In the genomic region with DNA sequence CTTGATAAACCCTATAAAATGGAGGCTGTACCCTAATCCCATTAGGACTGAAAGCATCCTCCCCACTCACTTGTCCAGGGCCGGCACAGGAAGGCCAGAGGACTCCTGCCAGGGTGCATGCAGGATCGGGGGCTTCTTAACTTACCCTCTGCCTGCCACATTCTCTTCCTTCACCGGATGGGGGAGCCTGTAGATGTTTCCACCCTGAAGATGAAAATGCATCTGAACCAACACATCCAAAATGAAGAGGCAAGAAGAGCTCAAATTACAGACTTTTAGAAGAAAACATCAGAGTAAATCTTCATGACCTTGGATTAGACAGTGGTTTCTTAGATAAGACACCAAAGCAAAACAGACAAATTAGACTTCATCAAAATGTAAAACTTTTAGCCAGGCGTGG, we compare ENCODE assay signal across 8 cellular contexts. TPM values are rescaled to one million over a fixed set of nuclear protein-coding genes. Genes with fewer than 3 reads are reported as not detected.
DNase-seq lines count a peak whose midpoint lies in the region; ATAC-seq and TF ChIP-seq lines count a peak whose summit lies in the region.

No MANE protein-coding gene starts in this region.

- H3K4me3 Mint-ChIP-seq in activated naive CD8-positive, alpha-beta T cell treated with anti-CD3 and anti-CD28 coated beads, Interleukin-2, amount 10 ng/mL, durations not matched to agents 7 days and 5 days, result no peak overlapping the region
- H3K4me3 Mint-ChIP-seq in activated naive CD8-positive, alpha-beta T cell treated with anti-CD3 and anti-CD28 coated beads for 36 hours, result no peak overlapping the region

- WGBS in transverse colon (ENCODE audit: low coverage in 1 of 2), 2 donors, result 60 to 63% methylated on average over 1 to 4 of the region's 4 CpGs

- no peaks in the 10 kb centered on the region for H3K9me3 Mint-ChIP-seq in activated naive CD8-positive, alpha-beta T cell treated with anti-CD3 and anti-CD28 coated beads, Interleukin-2, amount 10 ng/mL, durations not matched to agents 7 days and 5 days
- H3K9me3 Mint-ChIP-seq in activated naive CD8-positive, alpha-beta T cell treated with anti-CD3 and anti-CD28 coated beads for 36 hours, result no peaks in the 10 kb centered on the region

- peaks cover 15% of the 10 kb centered on the region for H3K4me1 Mint-ChIP-seq in activated naive CD8-positive, alpha-beta T cell treated with anti-CD3 and anti-CD28 coated beads, Interleukin-2, amount 10 ng/mL, durations not matched to agents 7 days and 5 days
- peaks cover 17% of the 10 kb centered on the region for H3K4me1 Mint-ChIP-seq in activated naive CD8-positive, alpha-beta T cell treated with anti-CD3 and anti-CD28 coated beads for 36 hours

- TF ChIP-seq POLR2A in transverse colon (IDR thresholded peaks at IDR 0.05), result no peak

- peak overlapping the region; percentile 55 to 79 (median 73) for H3K27ac ChIP-seq in transverse colon

- peaks cover 15% of the 10 kb centered on the region for H3K27me3 ChIP-seq in transverse colon

- TF ChIP-seq CTCF in fibroblast of villous mesenchyme (IDR thresholded peaks at IDR 0.05; ENCODE audit: insufficient read depth, low read depth, low read length), result peak; percentile 68
- peak in 1 of 5 experiments; percentile 4 for TF ChIP-seq CTCF in transverse colon (IDR thresholded peaks at IDR 0.05)

- in situ Hi-C loops in transverse colon (cut with MboI; ENCODE audit: low pct_ligation_motif_present in 1 of 4, low pct_unique_long_range_greater_than_20kb in 1 of 4, low sequenced_read_pairs in 3 of 4), result no loop called here

- no peak for ATAC-seq in activated naive CD8-positive, alpha-beta T cell treated with anti-CD3 and anti-CD28 coated beads, Interleukin-2, amount 10 ng/mL, durations not matched to agents 7 days and 5 days (ENCODE audit: low read depth)
- ATAC-seq in SK-N-SH treated with all-trans-retinoic acid at 6 μM for 48 hours (peak; percentile 25; the same call in 2 of the 3 replicates), HG03159 (IDR thresholded peaks at IDR 0.05; ENCODE audit: unreplicated experiment) (no peak)

- no peak for TF ChIP-seq EP300 in transverse colon (IDR thresholded peaks at IDR 0.05; ENCODE audit: low read depth)

- H3K4me1 ChIP-seq in transverse colon, result peaks cover 0 to 14% (median 2%) of the 10 kb centered on the region in 4 donors

- no peaks in the 10 kb centered on the region for H3K9me3 ChIP-seq in transverse colon

- intact Hi-C loops in transverse colon (cut with DNase I; ENCODE audit: low total_unique reads), result loop anchor here (10.0 kb wide), 1 partner anchor 54 kb away; no protein-coding TSS in a partner anchor

- DNase-seq in activated naive CD8-positive, alpha-beta T cell treated with anti-CD3 and anti-CD28 coated beads, Interleukin-2, amount 10 ng/mL, durations not matched to agents 7 days and 5 days, result no peak
- no peak for DNase-seq in activated naive CD8-positive, alpha-beta T cell treated with anti-CD3 and anti-CD28 coated beads for 36 hours
- DNase-seq in fibroblast of villous mesenchyme (ENCODE audit: low read depth) (peak; percentile 77), transverse colon (no peak), OCI-M2 (lab: John Stamatoyannopoulos, UW; ENCODE audit: unreplicated experiment) (no peak)
- no peak for DNase-seq in activated naive CD4-positive, alpha-beta T cell treated with anti-CD3 and anti-CD28 coated beads, Interleukin-2, amount 50 U/mL, for 16 hours

- H3K36me3 ChIP-seq in transverse colon, result no peaks in the 10 kb centered on the region

- H3K4me3 ChIP-seq in fibroblast of villous mesenchyme (ENCODE audit: low read depth, low read length) (no peak overlapping the region), transverse colon (no peak overlapping the region)

- H3K27me3 Mint-ChIP-seq in activated naive CD8-positive, alpha-beta T cell treated with anti-CD3 and anti-CD28 coated beads, Interleukin-2, amount 10 ng/mL, durations not matched to agents 7 days and 5 days, result peaks cover 9% of the 10 kb centered on the region
- H3K27me3 Mint-ChIP-seq in activated naive CD8-positive, alpha-beta T cell treated with anti-CD3 and anti-CD28 coated beads for 36 hours, result peaks cover 13% of the 10 kb centered on the region

- peak overlapping the region; percentile 44 for H3K27ac Mint-ChIP-seq in activated naive CD8-positive, alpha-beta T cell treated with anti-CD3 and anti-CD28 coated beads, Interleukin-2, amount 10 ng/mL, durations not matched to agents 7 days and 5 days
- no peak overlapping the region for H3K27ac Mint-ChIP-seq in activated naive CD8-positive, alpha-beta T cell treated with anti-CD3 and anti-CD28 coated beads for 36 hours

- H3K36me3 Mint-ChIP-seq in activated naive CD8-positive, alpha-beta T cell treated with anti-CD3 and anti-CD28 coated beads, Interleukin-2, amount 10 ng/mL, durations not matched to agents 7 days and 5 days, result no peaks in the 10 kb centered on the region
- H3K36me3 Mint-ChIP-seq in activated naive CD8-positive, alpha-beta T cell treated with anti-CD3 and anti-CD28 coated beads for 36 hours, result no peaks in the 10 kb centered on the region

- POLR2A ChIA-PET in activated naive CD8-positive, alpha-beta T cell treated with anti-CD3 and anti-CD28 coated beads, Interleukin-2, amount 10 ng/mL, durations not matched to agents 7 days and 5 days (lab: Charles Lee), result interaction anchor here (0.7 kb wide), 1 partner anchor 18 kb away, joined by 3 read pairs; no protein-coding TSS in a partner anchor

TF ChIP-seq in SK-N-SH treated with all-trans-retinoic acid at 6 μM for 48 hours, 23 proteins besides CTCF, POLR2A, EP300 and RAD21 (continues in another document):
- TF ChIP-seq BACH2 (CRISPR knock-in tag; IDR thresholded peaks at IDR 0.05; ENCODE audit: borderline replicate concordance) (no peak), CSDC2 (CRISPR knock-in tag; IDR thresholded peaks at IDR 0.05) (no peak), ISL1 (CRISPR knock-in tag; IDR thresholded peaks at IDR 0.05) (no peak), ZNF565 (CRISPR knock-in tag; conservative IDR thresholded peaks at IDR 0.05; ENCODE audit: low read depth) (no peak)
- TF ChIP-seq, protein P1, sequence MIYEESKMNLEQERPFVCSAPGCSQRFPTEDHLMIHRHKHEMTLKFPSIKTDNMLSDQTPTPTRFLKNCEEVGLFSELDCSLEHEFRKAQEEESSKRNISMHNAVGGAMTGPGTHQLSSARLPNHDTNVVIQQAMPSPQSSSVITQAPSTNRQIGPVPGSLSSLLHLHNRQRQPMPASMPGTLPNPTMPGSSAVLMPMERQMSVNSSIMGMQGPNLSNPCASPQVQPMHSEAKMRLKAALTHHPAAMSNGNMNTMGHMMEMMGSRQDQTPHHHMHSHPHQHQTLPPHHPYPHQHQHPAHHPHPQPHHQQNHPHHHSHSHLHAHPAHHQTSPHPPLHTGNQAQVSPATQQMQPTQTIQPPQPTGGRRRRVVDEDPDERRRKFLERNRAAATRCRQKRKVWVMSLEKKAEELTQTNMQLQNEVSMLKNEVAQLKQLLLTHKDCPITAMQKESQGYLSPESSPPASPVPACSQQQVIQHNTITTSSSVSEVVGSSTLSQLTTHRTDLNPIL (CRISPR knock-in tag; IDR thresholded peaks at IDR 0.05; ENCODE audit: low read depth), result no peak
- TF ChIP-seq, protein P2, sequence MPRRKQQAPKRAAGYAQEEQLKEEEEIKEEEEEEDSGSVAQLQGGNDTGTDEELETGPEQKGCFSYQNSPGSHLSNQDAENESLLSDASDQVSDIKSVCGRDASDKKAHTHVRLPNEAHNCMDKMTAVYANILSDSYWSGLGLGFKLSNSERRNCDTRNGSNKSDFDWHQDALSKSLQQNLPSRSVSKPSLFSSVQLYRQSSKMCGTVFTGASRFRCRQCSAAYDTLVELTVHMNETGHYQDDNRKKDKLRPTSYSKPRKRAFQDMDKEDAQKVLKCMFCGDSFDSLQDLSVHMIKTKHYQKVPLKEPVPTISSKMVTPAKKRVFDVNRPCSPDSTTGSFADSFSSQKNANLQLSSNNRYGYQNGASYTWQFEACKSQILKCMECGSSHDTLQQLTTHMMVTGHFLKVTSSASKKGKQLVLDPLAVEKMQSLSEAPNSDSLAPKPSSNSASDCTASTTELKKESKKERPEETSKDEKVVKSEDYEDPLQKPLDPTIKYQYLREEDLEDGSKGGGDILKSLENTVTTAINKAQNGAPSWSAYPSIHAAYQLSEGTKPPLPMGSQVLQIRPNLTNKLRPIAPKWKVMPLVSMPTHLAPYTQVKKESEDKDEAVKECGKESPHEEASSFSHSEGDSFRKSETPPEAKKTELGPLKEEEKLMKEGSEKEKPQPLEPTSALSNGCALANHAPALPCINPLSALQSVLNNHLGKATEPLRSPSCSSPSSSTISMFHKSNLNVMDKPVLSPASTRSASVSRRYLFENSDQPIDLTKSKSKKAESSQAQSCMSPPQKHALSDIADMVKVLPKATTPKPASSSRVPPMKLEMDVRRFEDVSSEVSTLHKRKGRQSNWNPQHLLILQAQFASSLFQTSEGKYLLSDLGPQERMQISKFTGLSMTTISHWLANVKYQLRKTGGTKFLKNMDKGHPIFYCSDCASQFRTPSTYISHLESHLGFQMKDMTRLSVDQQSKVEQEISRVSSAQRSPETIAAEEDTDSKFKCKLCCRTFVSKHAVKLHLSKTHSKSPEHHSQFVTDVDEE (CRISPR knock-in tag; IDR thresholded peaks at IDR 0.05), result no peak

RNA-seq across cellular contexts. Expression of a gene that starts 25.9 kb away (rescaled TPM):
- 100 to 1,000 TPM in 1 of 2 experiments, 10 to 100 TPM in 1; 96.4 to 103 TPM for total RNA-seq in activated naive CD8-positive, alpha-beta T cell treated with anti-CD3 and anti-CD28 coated beads, Interleukin-2, amount 10 ng/mL, durations not matched to agents 7 days and 5 days
- 10 to 100 TPM; 65.6 to 69.2 TPM for total RNA-seq in activated naive CD8-positive, alpha-beta T cell treated with anti-CD3 and anti-CD28 coated beads for 36 hours
- total RNA-seq in fibroblast of villous mesenchyme (72.5 and 82.8 TPM in 2 replicates), transverse colon (100 to 1,000 TPM in 3 of 4 donors, 10 to 100 TPM in 1; 94.8 to 138 (median 114) TPM)

RNA-seq across cellular contexts. Expression of a gene that starts 32.2 kb away (rescaled TPM):
- 1 to 10 TPM in 1 of 2 experiments, under 1 TPM in 1; 0.30 to 1.2 TPM for total RNA-seq in activated naive CD8-positive, alpha-beta T cell treated with anti-CD3 and anti-CD28 coated beads, Interleukin-2, amount 10 ng/mL, durations not matched to agents 7 days and 5 days
- total RNA-seq in activated naive CD8-positive, alpha-beta T cell treated with anti-CD3 and anti-CD28 coated beads for 36 hours, result under 1 TPM; 0.19 to 0.22 TPM
- total RNA-seq in fibroblast of villous mesenchyme (under 0.01 TPM in 2 replicates), transverse colon (under 1 TPM in 1 of 4 donors, not detected in 3; 0.16 TPM)

RNA-seq across cellular contexts. Expression of a gene that starts 56.7 kb away (rescaled TPM):
- 1 to 10 TPM; 8.0 to 8.6 TPM for total RNA-seq in activated naive CD8-positive, alpha-beta T cell treated with anti-CD3 and anti-CD28 coated beads, Interleukin-2, amount 10 ng/mL, durations not matched to agents 7 days and 5 days
- total RNA-seq in activated naive CD8-positive, alpha-beta T cell treated with anti-CD3 and anti-CD28 coated beads for 36 hours, result 10 to 100 TPM; 12.4 to 13.4 TPM
- 2.6 and 3.9 TPM in 2 replicates for total RNA-seq in fibroblast of villous mesenchyme
- 1 to 10 TPM in 3 of 4 donors, not detected in 1; 2.2 to 5.7 (median 3.3) TPM for total RNA-seq in transverse colon
